Comparison of ENCODE assay signal across 22 cellular contexts in genomic region chr7:104933433-104934074, GRCh38.
A peak's percentile ranks its signal among the peaks of the same experiment; 100 is the strongest.
DNase-seq lines count a peak whose midpoint lies in the region; ATAC-seq and TF ChIP-seq lines count a peak whose summit lies in the region.
"Had no signal": no experiment of that assay in that cellular context is flagged by ENCODE, and none has a peak within 500 bp of the region (broad histone marks: within the 10 kb centered on the region; RNA-seq: fewer than 3 reads in every experiment).

No MANE protein-coding gene starts in this region.

- H3K36me3 Mint-ChIP-seq in stimulated activated naive CD8-positive, alpha-beta T cell treated with anti-CD3 and anti-CD28 coated beads, Interleukin-15, Interleukin-2, amounts not matched to agents 100 ng/mL and 50 ng/mL, for 24 hours (ENCODE audit: low read depth), result no peaks in the 10 kb centered on the region
- H3K36me3 Mint-ChIP-seq: mesothelial cell of epicardium had no signal

- no peak overlapping the region; the same call in 1 of the 2 replicates for H3K4me2 ChIP-seq in OCI-LY1 (ENCODE audit: low read length)
- H3K4me2 ChIP-seq: hepatocyte had no signal

- H3F3A ChIP-seq in OCI-LY1 (ENCODE audit: insufficient read depth, low read length), result no peaks in the 10 kb centered on the region

- no peaks in the 10 kb centered on the region for H3K9me2 ChIP-seq in OCI-LY1 (ENCODE audit: low read depth, low read length)

- H3K4me1 Mint-ChIP-seq in stimulated activated naive CD8-positive, alpha-beta T cell treated with anti-CD3 and anti-CD28 coated beads, Interleukin-15, Interleukin-2, amounts not matched to agents 100 ng/mL and 50 ng/mL, for 24 hours (ENCODE audit: low read depth), result peaks cover 26% of the 10 kb centered on the region
- H3K4me1 Mint-ChIP-seq in stimulated activated naive CD8-positive, alpha-beta T cell treated with anti-CD3 and anti-CD28 coated beads, Interleukin-15, amount 100 ng/mL, for 72 hours, result peaks cover 6% of the 10 kb centered on the region
- H3K4me1 Mint-ChIP-seq: activated T-helper 17 cell treated with anti-CD3 and anti-CD28 coated beads, Interleukin-2, amount 50 U/mL, for 72 hours had no signal

- no peaks in the 10 kb centered on the region for H3K27me3 Mint-ChIP-seq in stimulated activated naive CD8-positive, alpha-beta T cell treated with anti-CD3 and anti-CD28 coated beads, Interleukin-15, Interleukin-2, amounts not matched to agents 100 ng/mL and 50 ng/mL, for 24 hours
- no peaks in the 10 kb centered on the region for H3K27me3 Mint-ChIP-seq in stimulated activated naive CD8-positive, alpha-beta T cell treated with anti-CD3 and anti-CD28 coated beads, Interleukin-15, amount 100 ng/mL, for 72 hours
- H3K27me3 Mint-ChIP-seq: activated T-helper 17 cell treated with anti-CD3 and anti-CD28 coated beads, Interleukin-2, amount 50 U/mL, for 72 hours had no signal

- DNase-seq in stimulated activated naive CD8-positive, alpha-beta T cell treated with anti-CD3 and anti-CD28 coated beads, Interleukin-15, amount 100 ng/mL, for 72 hours, result no peak
- DNase-seq in left lung, result no peak
- no peak for DNase-seq in upper lobe of right lung
- no peak for DNase-seq in DMS153 treated with DMSO at 0.1 percent for 48 hours (lab: John Stamatoyannopoulos, UW; ENCODE audit: unreplicated experiment)
- DNase-seq in NCI-H226, result no peak
- DNase-seq: ACHN; activated CD4-positive, CD25-positive, alpha-beta regulatory T cell; effector CD8-positive, alpha-beta T cell; kidney; MM.1S; NCI-H2081 treated with DMSO at 0.1 percent for 48 hours; NCI-H82; occipital lobe; stimulated activated CD4-positive, alpha-beta T cell treated with anti-CD3 and anti-CD28 coated beads, Interleukin-1b, Interleukin-23, amount 100 ng/mL, for 48 hours had no signal

- H4K20me1 ChIP-seq in OCI-LY1 (ENCODE audit: insufficient read depth, low read length), result no peaks in the 10 kb centered on the region

- no peak for ATAC-seq in stimulated activated naive CD8-positive, alpha-beta T cell treated with anti-CD3 and anti-CD28 coated beads, Interleukin-15, amount 100 ng/mL, for 72 hours
- ATAC-seq in left lung (peak; percentile 27), upper lobe of right lung (peak; percentile 60), HG03571 (IDR thresholded peaks at IDR 0.05; ENCODE audit: unreplicated experiment) (no peak)
- ATAC-seq: activated T-helper 17 cell treated with anti-CD3 and anti-CD28 coated beads, Interleukin-2, amount 50 U/mL, for 72 hours; sciatic nerve had no signal

- no peaks in the 10 kb centered on the region for H3K9me3 ChIP-seq in OCI-LY1 (ENCODE audit: low read length)
- no peaks in the 10 kb centered on the region for H3K9me3 ChIP-seq in left lung
- no peaks in the 10 kb centered on the region for H3K9me3 ChIP-seq in upper lobe of right lung

- peak overlapping the region; percentile 26 for H3K4me3 Mint-ChIP-seq in stimulated activated naive CD8-positive, alpha-beta T cell treated with anti-CD3 and anti-CD28 coated beads, Interleukin-15, Interleukin-2, amounts not matched to agents 100 ng/mL and 50 ng/mL, for 24 hours
- no peak overlapping the region for H3K4me3 Mint-ChIP-seq in stimulated activated naive CD8-positive, alpha-beta T cell treated with anti-CD3 and anti-CD28 coated beads, Interleukin-15, amount 100 ng/mL, for 72 hours
- H3K4me3 Mint-ChIP-seq: activated T-helper 17 cell treated with anti-CD3 and anti-CD28 coated beads, Interleukin-2, amount 50 U/mL, for 72 hours; mesothelial cell of epicardium had no signal

- H3K27me3 ChIP-seq in OCI-LY1 (ENCODE audit: insufficient read depth, low read length) (no peaks in the 10 kb centered on the region), left lung (no peaks in the 10 kb centered on the region), upper lobe of right lung (no peaks in the 10 kb centered on the region)
- H3K27me3 ChIP-seq: cardiac muscle cell, hepatocyte had no signal

- TF ChIP-seq CTCF in OCI-LY1 (IDR thresholded peaks at IDR 0.05; ENCODE audit: low read length), result no peak
- TF ChIP-seq CTCF in left lung (IDR thresholded peaks at IDR 0.05), result no peak
- TF ChIP-seq CTCF in upper lobe of right lung (IDR thresholded peaks at IDR 0.05), result no peak

- no peak overlapping the region for H3K27ac Mint-ChIP-seq in stimulated activated naive CD8-positive, alpha-beta T cell treated with anti-CD3 and anti-CD28 coated beads, Interleukin-15, Interleukin-2, amounts not matched to agents 100 ng/mL and 50 ng/mL, for 24 hours
- no peak overlapping the region for H3K27ac Mint-ChIP-seq in stimulated activated naive CD8-positive, alpha-beta T cell treated with anti-CD3 and anti-CD28 coated beads, Interleukin-15, amount 100 ng/mL, for 72 hours
- H3K27ac Mint-ChIP-seq: activated T-helper 17 cell treated with anti-CD3 and anti-CD28 coated beads, Interleukin-2, amount 50 U/mL, for 72 hours; mesothelial cell of epicardium had no signal

- H2AFZ ChIP-seq in OCI-LY1 (ENCODE audit: low read length), result no peak overlapping the region
- H2AFZ ChIP-seq: hepatocyte had no signal

- no peaks in the 10 kb centered on the region for H3K36me3 ChIP-seq in OCI-LY1 (ENCODE audit: insufficient read depth, low read length)
- H3K36me3 ChIP-seq in left lung, result no peaks in the 10 kb centered on the region
- no peaks in the 10 kb centered on the region for H3K36me3 ChIP-seq in upper lobe of right lung
- H3K36me3 ChIP-seq: cardiac muscle cell had no signal

- H3K9ac ChIP-seq in OCI-LY1 (ENCODE audit: low read length), result no peak overlapping the region

- H3K79me2 ChIP-seq in OCI-LY1 (ENCODE audit: insufficient read depth, low read length), result no peaks in the 10 kb centered on the region
- H3K79me2 ChIP-seq: hepatocyte had no signal

- peak overlapping the region; percentile 39 for H3K27ac ChIP-seq in OCI-LY1 (ENCODE audit: low read depth, low read length, poor library complexity, severe bottlenecking)
- H3K27ac ChIP-seq in left lung, result no peak overlapping the region
- no peak overlapping the region for H3K27ac ChIP-seq in upper lobe of right lung
- H3K27ac ChIP-seq: cardiac muscle cell, hepatocyte had no signal

- no peaks in the 10 kb centered on the region for H3K9me3 Mint-ChIP-seq in stimulated activated naive CD8-positive, alpha-beta T cell treated with anti-CD3 and anti-CD28 coated beads, Interleukin-15, Interleukin-2, amounts not matched to agents 100 ng/mL and 50 ng/mL, for 24 hours
- H3K9me3 Mint-ChIP-seq in stimulated activated naive CD8-positive, alpha-beta T cell treated with anti-CD3 and anti-CD28 coated beads, Interleukin-15, amount 100 ng/mL, for 72 hours, result no peaks in the 10 kb centered on the region
- H3K9me3 Mint-ChIP-seq: activated T-helper 17 cell treated with anti-CD3 and anti-CD28 coated beads, Interleukin-2, amount 50 U/mL, for 72 hours; mesothelial cell of epicardium had no signal

- H3K4me3 ChIP-seq in OCI-LY1 (ENCODE audit: low read depth, low read length, poor library complexity, severe bottlenecking) (no peak overlapping the region), left lung (no peak overlapping the region), upper lobe of right lung (no peak overlapping the region)
- H3K4me3 ChIP-seq: cardiac muscle cell, hepatocyte had no signal

- intact Hi-C loops in left lung (cut with DNase I), result no loop called here
- intact Hi-C loops in upper lobe of right lung (cut with DNase I), result no loop called here

- H3K4me1 ChIP-seq in OCI-LY1 (ENCODE audit: insufficient read depth, low read length, severe bottlenecking) (peaks cover 40% of the 10 kb centered on the region), left lung (peaks cover 0 to 10% of the 10 kb centered on the region in 2 donors), upper lobe of right lung (no peaks in the 10 kb centered on the region)

Comparison
In these comparisons a context has a peak if more than half of its experiments do, and no peak if none do; other contexts are left out.
1. ATAC-seq: peak in left lung (single experiment) and upper lobe of right lung (single experiment); none in stimulated activated naive CD8-positive, alpha-beta T cell treated with anti-CD3 and anti-CD28 coated beads, Interleukin-15, amount 100 ng/mL, for 72 hours (single experiment) and HG03571 (single experiment).